Comparison of ENCODE assay signal across 8 cellular contexts in genomic region chr7:47323904-47324303, GRCh38.
"Had no signal": no experiment of that assay in that cellular context is flagged by ENCODE, and none has a peak within 500 bp of the region (broad histone marks: within the 10 kb centered on the region; RNA-seq: fewer than 3 reads in every experiment).

No MANE protein-coding gene starts in this region.

- ATAC-seq: HCT116, K562 had no signal

- H3K9me3 ChIP-seq: HAP-1 had no signal

- H3K4me3 Mint-ChIP-seq: HFFc6 had no signal

- DNase-seq: GM23248, GOT3, H7, HFFc6, IMR-90 had no signal

- H3K27ac Mint-ChIP-seq: HFFc6 had no signal

- H3K4me3 ChIP-seq: GM23248, HAP-1, K562 had no signal

- H3K27ac ChIP-seq: GM23248 had no signal
